ENCODE assay signal across 8 cellular contexts in genomic region chr15:44195151-44195740, GRCh38. TPM values are rescaled to one million over a fixed set of nuclear protein-coding genes. Genes with fewer than 3 reads are reported as not detected.
DNase-seq lines count a peak whose midpoint lies in the region; ATAC-seq, FAIRE-seq and TF ChIP-seq lines count a peak whose summit lies in the region.

TSS of gene FRMD5 (minus strand) at chr15:44195271.

- TF ChIP-seq POLR2A in A549 (IDR thresholded peaks at IDR 0.05; ENCODE audit: low read length) = peak; percentile 63

- TF ChIP-seq RAD21 in A549 (conservative IDR thresholded peaks at IDR 0.05 in 1 of 2, IDR thresholded peaks at IDR 0.05 in 1 of 2) = no peak

- ATAC-seq in A549 = peak; percentile 97
- ATAC-seq in GM18868 (IDR thresholded peaks at IDR 0.05; ENCODE audit: unreplicated experiment) = peak; percentile 97
- ATAC-seq in HG03108 (IDR thresholded peaks at IDR 0.05; ENCODE audit: unreplicated experiment) = peak; percentile 85

- TF ChIP-seq CTCF in A549 (IDR thresholded peaks at IDR 0.05) = no peak

- peak within 1 kb of the TSS; percentile 52 for H3K4me3 ChIP-seq in A549

- POLR2A ChIA-PET in A549 (lab: Yijun Ruan, JAX) = interaction anchor here (0.6 to 1.1 kb wide), 3 partner anchors 13 to 309 kb away, joined by 3 to 6 read pairs (median 4); no protein-coding TSS in a partner anchor

- no peak for TF ChIP-seq EP300 in A549 (IDR thresholded peaks at IDR 0.05)

- peak within 1 kb of the TSS; percentile 57 to 91 for H3K27ac ChIP-seq in A549
- peak within 1 kb of the TSS; percentile 76 for H3K27ac ChIP-seq in cingulate gyrus (ENCODE audit: low read depth, low read length)

- CTCF ChIA-PET in A549 (lab: Yijun Ruan, JAX) = interaction anchor here (0.6 to 1.1 kb wide), 6 partner anchors 14 to 314 kb away, joined by 3 to 5 read pairs (median 4); no protein-coding TSS in a partner anchor

- FAIRE-seq in A549 (lab: Jason Lieb, UNC) = no peak

- DNase-seq in A549 (ENCODE audit: low read depth in 1 of 2, low spot score in 1 of 2) = peak; percentile 83 to 92
- DNase-seq in NCI-H226 = peak; percentile 93
- DNase-seq in activated CD4-positive, alpha-beta T cell treated with anti-CD3 and anti-CD28 coated beads for 48 hours = peak; percentile 92
- peak; percentile 96 for DNase-seq in kidney glomerular epithelial cell (lab: John Stamatoyannopoulos, UW)
- DNase-seq in stimulated activated CD4-positive, alpha-beta T cell treated with anti-CD3 and anti-CD28 coated beads, Interleukin-15, amount 100 ng/mL, for 24 hours = peak; percentile 93

- no peaks in the 10 kb centered on the region for H3K9me3 ChIP-seq in A549

- H3K4me2 ChIP-seq in A549 = peak within 1 kb of the TSS; percentile 87

- H3K4me1 ChIP-seq in A549 = peaks cover 11% of the 10 kb centered on the region; the same call in 1 of the 3 replicates

- WGBS in A549 (ENCODE audit: missing lambda C conversion rate) = 0% methylated on average over 12 of the region's 43 CpGs

TF ChIP-seq in A549, 52 proteins besides CTCF, POLR2A, EP300 and RAD21:
- TF ChIP-seq CHD2 (IDR thresholded peaks at IDR 0.05; ENCODE audit: low read length, partially characterized antibody) = peak; percentile 27
- peak; percentile 99 for TF ChIP-seq PBX3 (IDR thresholded peaks at IDR 0.05)
- no peak for TF ChIP-seq NPAS2 (CRISPR knock-in tag; IDR thresholded peaks at IDR 0.05; ENCODE audit: borderline replicate concordance)
- TF ChIP-seq E2F6 (IDR thresholded peaks at IDR 0.05; ENCODE audit: borderline replicate concordance, low read depth) = no peak
- TF ChIP-seq BHLHE40 (IDR thresholded peaks at IDR 0.05; ENCODE audit: low read depth, low read length) = 0 out of 2 replicates have a peak, but pooled peaks have one; percentile 13
- 0 out of 2 replicates have a peak, but pooled peaks have one; percentile 25 for TF ChIP-seq MAX (IDR thresholded peaks at IDR 0.05)
TF ChIP-seq in A549: peak in this region for 4.

RNA-seq across cellular contexts. Expression of gene FRMD5, which starts in this region (rescaled TPM):
- polyA plus RNA-seq in A549 (2011; rRNA removed) (2.3 and 2.5 TPM in 2 replicates), A549 (2017; fragmentation: RNase III; extraction: RNeasy Plus Mini Kit Qiagen cat#74134 plus additional on column Dnase treatment) (2.6 to 3.6 TPM (median 3.3 TPM) in 3 replicates)
- 0.88 and 0.90 TPM in 2 replicates for polyA plus RNA-seq in A549 (2012; cell fraction: cytosol; rRNA removed)
- 1.3 and 1.6 TPM in 2 replicates for polyA plus RNA-seq in A549 (2012; cell fraction: nucleus; rRNA removed)
- 4.2 and 5.5 TPM in 2 replicates for polyA minus RNA-seq in A549 (2011; rRNA and poly(A)+ RNA removed)

Comparison
In these comparisons a context has a peak if more than half of its experiments do, and no peak if none do; other contexts are left out.
1. Peak in every context shown above with its lines: DNase-seq, ATAC-seq, H3K4me3 ChIP-seq and H3K27ac ChIP-seq.